ENCODE assay signal across 14 cellular contexts in genomic region chr5:58044166-58044565, GRCh38.
A peak's percentile ranks its signal among the peaks of the same experiment; 100 is the strongest.
DNase-seq lines count a peak whose midpoint lies in the region; ATAC-seq, FAIRE-seq and TF ChIP-seq lines count a peak whose summit lies in the region.
"Had no signal": no experiment of that assay in that cellular context is flagged by ENCODE, and none has a peak within 500 bp of the region (broad histone marks: within the 10 kb centered on the region; RNA-seq: fewer than 3 reads in every experiment).

No MANE protein-coding gene starts in this region.

- H3K9ac ChIP-seq in K562 (ENCODE audit: insufficient read depth in 1 of 2, low read depth in 2 of 2, low read length in 2 of 2): no peak overlapping the region

- 7% methylated on average over 6 of the region's 6 CpGs for WGBS in K562 (ENCODE audit: insufficient coverage, low coverage, missing lambda C conversion rate)

- H3K36me3 ChIP-seq in K562 (ENCODE audit: control insufficient read depth, insufficient read depth, low read length): no peaks in the 10 kb centered on the region

- peak overlapping the region; percentile 75; the same call in 1 of the 3 replicates for H3K27ac ChIP-seq in K562 (ENCODE audit: extremely low read depth, low read depth, low read length)
- H3K27ac ChIP-seq: HL-60 had no signal

- H3K9me3 ChIP-seq in K562 (replicated peaks; ENCODE audit: control insufficient read depth, insufficient read depth, low read depth, low read length): 0 out of 2 replicates have a peak, but pooled peaks cover 1% of the 10 kb centered on the region
- H3K9me3 ChIP-seq: A549 had no signal

- CTCF ChIA-PET in K562 (lab: Yijun Ruan, JAX; ENCODE audit: low intra/inter-chr PET ratio): no interaction called here

- no peaks in the 10 kb centered on the region for H3K9me1 ChIP-seq in K562 (ENCODE audit: control insufficient read depth, insufficient read depth, low read length)

- no peaks in the 10 kb centered on the region for H4K20me1 ChIP-seq in K562 (replicated peaks; ENCODE audit: control insufficient read depth, insufficient read depth, low read length)

- intact Hi-C loops in K562 (cut with micrococcal nuclease) (no loop called here), sciatic nerve (cut with DNase I) (no loop called here)

- FAIRE-seq in K562 (lab: Jason Lieb, UNC): peak; percentile 56
- FAIRE-seq: A549, H54 had no signal

- H3K79me2 ChIP-seq in K562 (ENCODE audit: control insufficient read depth, insufficient read depth, low read length): no peaks in the 10 kb centered on the region

- no peak for TF ChIP-seq RAD21 in K562 (CRISPR knock-in tag; conservative IDR thresholded peaks at IDR 0.05 in 1 of 2, IDR thresholded peaks at IDR 0.05 in 1 of 2)

- in situ Hi-C loops in K562 (cut with MboI): no loop called here

- TF ChIP-seq CTCF in K562 (IDR thresholded peaks at IDR 0.05 in 2 of 3, conservative IDR thresholded peaks at IDR 0.05 in 1 of 3; ENCODE audit: insufficient read depth in 2 of 3, low read depth in 1 of 3, low read length in 3 of 3): no peak

- POLR2A ChIA-PET in K562 (lab: Yijun Ruan, JAX): no interaction called here

- H3K4me3 ChIP-seq in K562: no peak overlapping the region
- H3K4me3 ChIP-seq: A549 had no signal

- no peak for TF ChIP-seq EP300 in K562 (IDR thresholded peaks at IDR 0.05; ENCODE audit: low read length)

- no peak for ATAC-seq in K562
- ATAC-seq in sciatic nerve: no peak
- ATAC-seq in HG03469 (IDR thresholded peaks at IDR 0.05; ENCODE audit: unreplicated experiment): no peak
- ATAC-seq: A549, HCT116 had no signal

- DNase-seq in HT-29 (ENCODE audit: low spot score): peak; percentile 2
- DNase-seq in K562 (ENCODE audit: extremely low read depth in 1 of 4, low spot score in 3 of 4): peak in 1 of 4 experiments; percentile 19
- peak; percentile 0 for DNase-seq in left kidney (ENCODE audit: low read depth, low spot score)
- DNase-seq in stimulated activated CD4-positive, alpha-beta T cell treated with anti-CD3 and anti-CD28 coated beads, Interleukin-12 subunit alpha, Interleukin-12 subunit beta, amount 100 ng/mL, for 4 hours: no peak
- no peak for DNase-seq in NCI-H1092 treated with DMSO at 0.1 percent for 48 hours (lab: John Stamatoyannopoulos, UW)
- DNase-seq in sciatic nerve (ENCODE audit: low spot score): no peak
- DNase-seq: Calu3; CD4-positive, CD25-positive, alpha-beta regulatory T cell; DMS 273 treated with DMSO at 0.1 percent for 48 hours had no signal

- H2AFZ ChIP-seq in K562 (ENCODE audit: low read depth, low read length): peak overlapping the region; percentile 38; the same call in 1 of the 2 replicates

- peaks cover 0 to 22% of the 10 kb centered on the region in 2 experiments; a peak in 2 of 5 replicates for H3K4me1 ChIP-seq in K562 (replicated peaks in 1 of 2; ENCODE audit: control insufficient read depth in 2 of 2, insufficient read depth in 2 of 2, low read length in 2 of 2)

- no peak overlapping the region for H3K4me2 ChIP-seq in K562 (ENCODE audit: insufficient read depth, low read length)
- H3K4me2 ChIP-seq: A549 had no signal

- H3K27me3 ChIP-seq in K562 (ENCODE audit: control insufficient read depth in 2 of 2, insufficient read depth in 2 of 2, low read length in 2 of 2): no peaks in the 10 kb centered on the region

- BruUV-seq in K562 (replicated peaks; lab: Mats Ljungman, UMichigan): no TSS peak

- TF ChIP-seq POLR2A in K562 (conservative IDR thresholded peaks at IDR 0.05): no peak

TF ChIP-seq in K562, 482 proteins besides CTCF, POLR2A, EP300 and RAD21:
- TF ChIP-seq ZNF639 (CRISPR knock-in tag; conservative IDR thresholded peaks at IDR 0.05 in 1 of 2, IDR thresholded peaks at IDR 0.05 in 1 of 2): no peak
- TF ChIP-seq RFX1 (IDR thresholded peaks at IDR 0.05): no peak
- TF ChIP-seq FOXA3 (CRISPR knock-in tag; conservative IDR thresholded peaks at IDR 0.05 in 1 of 2, IDR thresholded peaks at IDR 0.05 in 1 of 2): no peak

Comparison
In these comparisons a context has a peak if more than half of its experiments do, and no peak if none do; other contexts are left out.
1. DNase-seq: peak in HT-29 (single experiment) and left kidney (single experiment); none in stimulated activated CD4-positive, alpha-beta T cell treated with anti-CD3 and anti-CD28 coated beads, Interleukin-12 subunit alpha, Interleukin-12 subunit beta, amount 100 ng/mL, for 4 hours (single experiment), NCI-H1092 treated with DMSO at 0.1 percent for 48 hours (single experiment) and sciatic nerve (single experiment).